Comparison of ENCODE assay signal across 26 cellular contexts in the genomic region with DNA sequence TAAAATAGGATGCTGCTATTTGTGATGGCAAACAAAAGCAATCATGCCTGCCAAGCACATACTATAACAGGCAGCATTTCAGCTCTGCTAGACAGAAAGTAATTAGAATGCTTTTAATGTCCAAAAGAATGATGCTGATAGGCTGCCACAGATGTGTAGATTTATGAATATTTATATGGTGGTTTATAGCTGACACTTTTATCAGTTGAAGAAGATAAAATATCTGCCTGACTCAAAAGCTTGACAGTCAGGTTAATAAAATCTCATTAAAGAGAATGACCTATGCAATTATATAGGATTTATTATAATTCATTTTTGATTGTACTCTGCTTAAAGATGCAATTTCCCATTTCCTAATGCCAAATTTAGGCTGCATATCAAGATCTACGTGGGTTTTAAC. TPM values are rescaled to one million over a fixed set of nuclear protein-coding genes. Genes with fewer than 3 reads are reported as not detected.
"Had no signal": no experiment of that assay in that cellular context is flagged by ENCODE, and none has a peak within 500 bp of the region (broad histone marks: within the 10 kb centered on the region; RNA-seq: fewer than 3 reads in every experiment).

No MANE protein-coding gene starts in this region.

- H3K9me3 Mint-ChIP-seq: dendritic cell treated with granulocyte-macrophage colony-stimulating factor and Interleukin-4, amounts not matched to agents 40 ng/mL and 50 ng/mL, for 4 days; effector memory CD8-positive, alpha-beta T cell; memory B cell; mesothelial cell of epicardium; natural killer cell; neural progenitor cell had no signal

- DNase-seq: effector memory CD8-positive, alpha-beta T cell; glutamatergic neuron; left lung; lower lobe of right lung; natural killer cell; nucleus accumbens; ovary; sigmoid colon; stimulated activated CD4-positive, alpha-beta T cell treated with anti-CD3 and anti-CD28 coated beads, Interleukin-12 subunit alpha, Interleukin-12 subunit beta, amount 100 ng/mL, for 4 hours; stimulated activated naive CD4-positive, alpha-beta T cell; stomach; substantia nigra; transverse colon had no signal

- H3K4me3 Mint-ChIP-seq: dendritic cell treated with granulocyte-macrophage colony-stimulating factor and Interleukin-4, amounts not matched to agents 40 ng/mL and 50 ng/mL, for 4 days; effector memory CD8-positive, alpha-beta T cell; memory B cell; mesothelial cell of epicardium; natural killer cell; neural progenitor cell had no signal

- H3K27me3 ChIP-seq: ovary had no signal

- H3K4me2 ChIP-seq: neural progenitor cell had no signal

- H2AFZ ChIP-seq: neural progenitor cell had no signal

- H3K27ac Mint-ChIP-seq: dendritic cell treated with granulocyte-macrophage colony-stimulating factor and Interleukin-4, amounts not matched to agents 40 ng/mL and 50 ng/mL, for 4 days; effector memory CD8-positive, alpha-beta T cell; memory B cell; mesothelial cell of epicardium; natural killer cell; neural progenitor cell had no signal

- H3K9me3 ChIP-seq: esophagus muscularis mucosa, gastroesophageal sphincter, left lung, lower lobe of right lung, right atrium auricular region, sigmoid colon, stomach, thoracic aorta, transverse colon had no signal

- H3K36me3 Mint-ChIP-seq: mesothelial cell of epicardium, natural killer cell, neural progenitor cell had no signal

- H3K9ac ChIP-seq: neural progenitor cell had no signal

- H3K36me3 ChIP-seq: esophagus muscularis mucosa, gastroesophageal sphincter, left lung, lower lobe of right lung, neural progenitor cell, ovary, right atrium auricular region, sigmoid colon, stomach, thoracic aorta, transverse colon had no signal

- H3K4me3 ChIP-seq: esophagus muscularis mucosa, gastroesophageal sphincter, left lung, lower lobe of right lung, neural progenitor cell, ovary, right atrium auricular region, sigmoid colon, skin epidermis, stomach, thoracic aorta, transverse colon had no signal

- H3K27ac ChIP-seq: epithelial cell of prostate, esophagus muscularis mucosa, gastroesophageal sphincter, left lung, lower lobe of right lung, neural progenitor cell, ovary, right atrium auricular region, sigmoid colon, skin epidermis, stomach, thoracic aorta, transverse colon had no signal

- ATAC-seq: effector memory CD8-positive, alpha-beta T cell; gastroesophageal sphincter; left lung; lower lobe of right lung; natural killer cell had no signal

RNA-seq across cellular contexts. Expression of gene BEND4, which starts 4.0 kb away (rescaled TPM):
- total RNA-seq: fibroblast of villous mesenchyme, myocyte had no signal
- polyA plus RNA-seq: keratinocyte had no signal
